Comparison of ENCODE assay signal across 10 cellular contexts in the genomic region with DNA sequence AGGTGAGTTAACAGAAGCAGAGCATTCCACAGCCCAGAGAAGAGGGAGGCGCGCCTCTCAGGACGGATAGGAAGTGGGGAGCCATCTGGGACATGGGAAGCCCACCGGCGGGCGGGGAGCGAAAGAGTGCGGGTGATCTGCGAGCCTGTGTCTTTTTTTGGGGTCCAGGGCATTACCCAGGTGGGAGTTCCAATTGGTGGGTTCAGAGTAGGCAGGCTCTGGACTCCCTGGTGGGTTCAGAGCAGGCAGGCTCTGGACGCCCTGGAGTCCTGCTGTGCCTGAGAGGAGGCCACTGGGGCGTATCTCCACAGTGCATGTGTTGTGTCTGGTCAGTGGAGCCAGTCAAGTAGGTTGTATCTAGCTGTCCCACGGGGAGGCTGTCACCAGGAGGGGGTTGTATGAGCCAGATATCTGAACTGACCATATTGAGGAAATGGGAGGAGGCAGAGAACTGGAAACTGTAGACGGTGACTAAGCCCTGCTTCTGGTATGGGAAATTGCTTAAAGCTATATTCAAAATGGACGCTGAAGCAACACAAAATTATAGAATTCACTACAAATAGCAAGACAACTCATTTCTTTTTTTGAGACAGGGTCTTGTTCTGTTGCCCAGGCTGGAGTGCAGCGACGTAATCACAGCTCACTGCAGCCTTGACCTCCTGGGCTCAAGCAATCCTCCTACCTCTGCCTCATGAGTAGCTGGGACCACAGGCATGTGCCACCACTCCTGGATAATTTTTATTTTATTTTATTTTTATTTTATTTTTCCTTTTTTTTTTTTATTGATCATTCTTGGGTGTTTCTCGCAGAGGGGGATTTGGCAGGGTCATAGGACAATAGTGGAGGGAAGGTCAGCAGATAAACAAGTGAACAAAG. TPM values are rescaled to one million over a fixed set of nuclear protein-coding genes. Genes with fewer than 3 reads are reported as not detected.
A peak's percentile ranks its signal among the peaks of the same experiment; 100 is the strongest.
DNase-seq lines count a peak whose midpoint lies in the region; ATAC-seq and TF ChIP-seq lines count a peak whose summit lies in the region.
"Had no signal": no experiment of that assay in that cellular context is flagged by ENCODE, and none has a peak within 500 bp of the region (broad histone marks: within the 10 kb centered on the region; RNA-seq: fewer than 3 reads in every experiment).

No MANE protein-coding gene starts in this region.

- intact Hi-C loops in activated CD8-positive, alpha-beta T cell treated with anti-CD3 and anti-CD28 coated beads for 36 hours (cut with micrococcal nuclease): no loop called here
- intact Hi-C loops in lower lobe of right lung (cut with DNase I): no loop called here

- no peak for DNase-seq in activated CD8-positive, alpha-beta T cell treated with anti-CD3 and anti-CD28 coated beads for 36 hours
- no peak for DNase-seq in activated CD8-positive, alpha-beta T cell treated with anti-CD3 and anti-CD28 coated beads, Interleukin-2, amount 10 ng/mL, durations not matched to agents 7 days and 5 days
- peak; percentile 21 for DNase-seq in SKM-1 (lab: John Stamatoyannopoulos, UW; ENCODE audit: unreplicated experiment)
- no peak for DNase-seq in lower lobe of right lung
- DNase-seq in tibial nerve (ENCODE audit: low spot score in 2 of 2): no peak
- no peak for DNase-seq in activated CD4-positive, alpha-beta T cell treated with anti-CD3 and anti-CD28 coated beads, Interleukin-2, amount 50 U/mL, for 1 hour
- no peak for DNase-seq in SHP77 treated with DMSO at 0.1 percent for 48 hours (lab: John Stamatoyannopoulos, UW)

- no peaks in the 10 kb centered on the region for H3K9me3 Mint-ChIP-seq in activated CD8-positive, alpha-beta T cell treated with anti-CD3 and anti-CD28 coated beads for 36 hours
- no peaks in the 10 kb centered on the region for H3K9me3 Mint-ChIP-seq in activated CD8-positive, alpha-beta T cell treated with anti-CD3 and anti-CD28 coated beads, Interleukin-2, amount 10 ng/mL, durations not matched to agents 7 days and 5 days (ENCODE audit: insufficient read depth)

- no peaks in the 10 kb centered on the region for H3K9me3 ChIP-seq in lower lobe of right lung
- H3K9me3 ChIP-seq in tibial nerve: no peaks in the 10 kb centered on the region

- TF ChIP-seq EP300 in tibial nerve (IDR thresholded peaks at IDR 0.05): no peak

- H3K4me3 ChIP-seq in lower lobe of right lung (no peak overlapping the region), tibial nerve (no peak overlapping the region)

- ATAC-seq in activated CD8-positive, alpha-beta T cell treated with anti-CD3 and anti-CD28 coated beads for 36 hours: peak; percentile 48
- ATAC-seq in activated CD8-positive, alpha-beta T cell treated with anti-CD3 and anti-CD28 coated beads, Interleukin-2, amount 10 ng/mL, durations not matched to agents 7 days and 5 days: no peak
- ATAC-seq in HG03064 (IDR thresholded peaks at IDR 0.05; ENCODE audit: low read depth, unreplicated experiment) (peak; percentile 75), lower lobe of right lung (peak; percentile 45 to 64)

- no peaks in the 10 kb centered on the region for H3K36me3 Mint-ChIP-seq in activated CD8-positive, alpha-beta T cell treated with anti-CD3 and anti-CD28 coated beads for 36 hours (ENCODE audit: low read depth)
- H3K36me3 Mint-ChIP-seq in activated CD8-positive, alpha-beta T cell treated with anti-CD3 and anti-CD28 coated beads, Interleukin-2, amount 10 ng/mL, durations not matched to agents 7 days and 5 days (ENCODE audit: low read depth): no peaks in the 10 kb centered on the region

- no peak for TF ChIP-seq CTCF in activated CD8-positive, alpha-beta T cell treated with anti-CD3 and anti-CD28 coated beads for 36 hours (IDR thresholded peaks at IDR 0.05)
- no peak for TF ChIP-seq CTCF in lower lobe of right lung (IDR thresholded peaks at IDR 0.05)
- TF ChIP-seq CTCF in tibial nerve (IDR thresholded peaks at IDR 0.05): no peak

- no peaks in the 10 kb centered on the region for H3K27me3 ChIP-seq in lower lobe of right lung (ENCODE audit: low read depth)
- H3K27me3 ChIP-seq in tibial nerve: no peaks in the 10 kb centered on the region

- 89 to 93% methylated on average over 15 to 17 of the region's 17 CpGs for WGBS in tibial nerve, 2 donors

- H3K27ac Mint-ChIP-seq in activated CD8-positive, alpha-beta T cell treated with anti-CD3 and anti-CD28 coated beads for 36 hours: no peak overlapping the region
- no peak overlapping the region for H3K27ac Mint-ChIP-seq in activated CD8-positive, alpha-beta T cell treated with anti-CD3 and anti-CD28 coated beads, Interleukin-2, amount 10 ng/mL, durations not matched to agents 7 days and 5 days

- no peak for TF ChIP-seq POLR2A in tibial nerve (IDR thresholded peaks at IDR 0.05)

- H3K36me3 ChIP-seq in lower lobe of right lung: no peaks in the 10 kb centered on the region
- H3K36me3 ChIP-seq in tibial nerve: no peaks in the 10 kb centered on the region

- H3K4me3 Mint-ChIP-seq in activated CD8-positive, alpha-beta T cell treated with anti-CD3 and anti-CD28 coated beads for 36 hours: no peak overlapping the region
- H3K4me3 Mint-ChIP-seq in activated CD8-positive, alpha-beta T cell treated with anti-CD3 and anti-CD28 coated beads, Interleukin-2, amount 10 ng/mL, durations not matched to agents 7 days and 5 days: no peak overlapping the region
- H3K4me3 Mint-ChIP-seq: neural crest cell had no signal

- CTCF ChIA-PET in activated CD8-positive, alpha-beta T cell treated with anti-CD3 and anti-CD28 coated beads for 36 hours (lab: Charles Lee): no interaction called here
- CTCF ChIA-PET in activated CD8-positive, alpha-beta T cell treated with anti-CD3 and anti-CD28 coated beads, Interleukin-2, amount 10 ng/mL, durations not matched to agents 7 days and 5 days (lab: Charles Lee): no interaction called here

- H3K27ac ChIP-seq in lower lobe of right lung: no peak overlapping the region
- no peak overlapping the region for H3K27ac ChIP-seq in tibial nerve
- H3K27ac ChIP-seq: VCaP had no signal

- H3K4me1 Mint-ChIP-seq in activated CD8-positive, alpha-beta T cell treated with anti-CD3 and anti-CD28 coated beads for 36 hours (ENCODE audit: low read depth): peaks cover 5% of the 10 kb centered on the region
- H3K4me1 Mint-ChIP-seq in activated CD8-positive, alpha-beta T cell treated with anti-CD3 and anti-CD28 coated beads, Interleukin-2, amount 10 ng/mL, durations not matched to agents 7 days and 5 days (ENCODE audit: low read depth): no peaks in the 10 kb centered on the region

- POLR2A ChIA-PET in activated CD8-positive, alpha-beta T cell treated with anti-CD3 and anti-CD28 coated beads for 36 hours (lab: Charles Lee): no interaction called here
- POLR2A ChIA-PET in activated CD8-positive, alpha-beta T cell treated with anti-CD3 and anti-CD28 coated beads, Interleukin-2, amount 10 ng/mL, durations not matched to agents 7 days and 5 days (lab: Charles Lee): no interaction called here

- H3K4me1 ChIP-seq in lower lobe of right lung: no peaks in the 10 kb centered on the region
- H3K4me1 ChIP-seq in tibial nerve: no peaks in the 10 kb centered on the region

- no peaks in the 10 kb centered on the region for H3K27me3 Mint-ChIP-seq in activated CD8-positive, alpha-beta T cell treated with anti-CD3 and anti-CD28 coated beads for 36 hours
- H3K27me3 Mint-ChIP-seq in activated CD8-positive, alpha-beta T cell treated with anti-CD3 and anti-CD28 coated beads, Interleukin-2, amount 10 ng/mL, durations not matched to agents 7 days and 5 days (ENCODE audit: low read depth): peaks cover 1% of the 10 kb centered on the region

RNA-seq across cellular contexts. Expression of a gene that starts 34.5 kb away (rescaled TPM):
- 1 to 10 TPM; 6.0 to 6.9 TPM for total RNA-seq in activated CD8-positive, alpha-beta T cell treated with anti-CD3 and anti-CD28 coated beads for 36 hours
- total RNA-seq in activated CD8-positive, alpha-beta T cell treated with anti-CD3 and anti-CD28 coated beads, Interleukin-2, amount 10 ng/mL, durations not matched to agents 7 days and 5 days: 1 to 10 TPM; 2.3 to 2.4 TPM
- total RNA-seq in lower lobe of right lung (6.2 TPM), tibial nerve (10 to 100 TPM; 14.7 to 33.7 (median 18.8) TPM)
